Comparison of ENCODE assay signal across 22 cellular contexts in genomic region chr17:44917456-44917855, GRCh38. TPM values are rescaled to one million over a fixed set of nuclear protein-coding genes. Genes with fewer than 3 reads are reported as not detected.
DNase-seq lines count a peak whose midpoint lies in the region; ATAC-seq, FAIRE-seq and TF ChIP-seq lines count a peak whose summit lies in the region.
"Had no signal": no experiment of that assay in that cellular context is flagged by ENCODE, and none has a peak within 500 bp of the region (broad histone marks: within the 10 kb centered on the region; RNA-seq: fewer than 3 reads in every experiment).

No MANE protein-coding gene starts in this region.

- intact Hi-C loops in breast epithelium (cut with DNase I; ENCODE audit: low total_unique reads) (loop anchor here (5.0 to 10.0 kb wide), 2 partner anchors 105 to 187 kb away; no protein-coding TSS in a partner anchor), MCF 10A (cut with micrococcal nuclease) (loop anchor here (5.0 kb wide), 1 partner anchor 215 kb away; the partner anchor contains the start of gene PLCD3)

- BruUV-seq in MCF 10A (replicated peaks; lab: Mats Ljungman, UMichigan): no TSS peak

- TF ChIP-seq POLR2A in breast epithelium (IDR thresholded peaks at IDR 0.05): no peak

- H3K27me3 ChIP-seq in breast epithelium: no peaks in the 10 kb centered on the region
- H3K27me3 ChIP-seq: testis had no signal

- H3K27ac Mint-ChIP-seq in MCF 10A (ENCODE audit: low read depth, unreplicated experiment): no peak overlapping the region
- H3K27ac Mint-ChIP-seq in chondrocyte (ENCODE audit: unreplicated experiment): peak overlapping the region; percentile 86
- peak overlapping the region; percentile 63 for H3K27ac Mint-ChIP-seq in neural crest cell (ENCODE audit: unreplicated experiment)
- H3K27ac Mint-ChIP-seq: activated CD4-positive, alpha-beta T cell treated with anti-CD3 and anti-CD28 coated beads, Interleukin-2, amount 10 ng/mL, durations not matched to agents 24 days and 14 days; activated CD8-positive, alpha-beta memory T cell treated with anti-CD3 and anti-CD28 coated beads, Interleukin-2, amount 10 ng/mL, durations not matched to agents 7 days and 5 days; activated naive CD8-positive, alpha-beta T cell had no signal

- H3K9me3 ChIP-seq in breast epithelium: no peaks in the 10 kb centered on the region
- H3K9me3 ChIP-seq: BLaER1 treated with 17β-estradiol and CSF1 and Interleukin-3, amounts not matched to agents 10 nM and 100 nM; testis had no signal

- CTCF ChIA-PET in MCF 10A (lab: Yijun Ruan, JAX): interaction anchor here (0.5 to 7.7 kb wide), 12 partner anchors 10 to 280 kb away, joined by 3 to 211 read pairs (median 4); partner anchors contain the start of gene ACBD4

- H3K4me3 ChIP-seq in breast epithelium: no peak overlapping the region
- H3K4me3 ChIP-seq: BLaER1 treated with 17β-estradiol and CSF1 and Interleukin-3, amounts not matched to agents 10 nM and 100 nM; smooth muscle cell; testis had no signal

- TF ChIP-seq CTCF in breast epithelium (IDR thresholded peaks at IDR 0.05) (no peak), MCF 10A (IDR thresholded peaks at IDR 0.05; ENCODE audit: unreplicated experiment) (no peak), chondrocyte (IDR thresholded peaks at IDR 0.05) (no peak), neural crest cell (conservative IDR thresholded peaks at IDR 0.05) (no peak)

- H3K36me3 Mint-ChIP-seq in MCF 10A (ENCODE audit: insufficient read depth, unreplicated experiment): no peaks in the 10 kb centered on the region
- H3K36me3 Mint-ChIP-seq in chondrocyte (ENCODE audit: low read depth): no peaks in the 10 kb centered on the region
- H3K36me3 Mint-ChIP-seq in neural crest cell (ENCODE audit: low read depth): no peaks in the 10 kb centered on the region
- H3K36me3 Mint-ChIP-seq: activated CD8-positive, alpha-beta memory T cell treated with anti-CD3 and anti-CD28 coated beads, Interleukin-2, amount 10 ng/mL, durations not matched to agents 7 days and 5 days; activated naive CD8-positive, alpha-beta T cell; stimulated activated naive B cell treated with anti-CD40 and anti-IgM and Interleukin-4, amounts not matched to agents 10 μg/mL and 1 μg/mL and 100 μg/mL, for 72 hours had no signal

- H3K9me3 Mint-ChIP-seq in MCF 10A (ENCODE audit: unreplicated experiment) (no peaks in the 10 kb centered on the region), chondrocyte (ENCODE audit: low read depth) (no peaks in the 10 kb centered on the region), neural crest cell (no peaks in the 10 kb centered on the region)
- H3K9me3 Mint-ChIP-seq: activated CD4-positive, alpha-beta T cell treated with anti-CD3 and anti-CD28 coated beads, Interleukin-2, amount 10 ng/mL, durations not matched to agents 24 days and 14 days; stimulated activated naive B cell treated with anti-CD40 and anti-IgM and Interleukin-4, amounts not matched to agents 10 μg/mL and 1 μg/mL and 100 μg/mL, for 72 hours had no signal

- H3K4me3 Mint-ChIP-seq in MCF 10A (ENCODE audit: unreplicated experiment) (no peak overlapping the region), chondrocyte (ENCODE audit: unreplicated experiment) (no peak overlapping the region), neural crest cell (no peak overlapping the region)
- H3K4me3 Mint-ChIP-seq: activated CD4-positive, alpha-beta T cell treated with anti-CD3 and anti-CD28 coated beads, Interleukin-2, amount 10 ng/mL, durations not matched to agents 24 days and 14 days; activated CD8-positive, alpha-beta memory T cell treated with anti-CD3 and anti-CD28 coated beads, Interleukin-2, amount 10 ng/mL, durations not matched to agents 7 days and 5 days; activated naive CD8-positive, alpha-beta T cell; stimulated activated naive B cell treated with anti-CD40 and anti-IgM and Interleukin-4, amounts not matched to agents 10 μg/mL and 1 μg/mL and 100 μg/mL, for 72 hours had no signal

- H3K4me1 Mint-ChIP-seq in MCF 10A (ENCODE audit: insufficient read depth, unreplicated experiment) (peaks cover 25% of the 10 kb centered on the region), chondrocyte (ENCODE audit: low read depth) (peaks cover 33% of the 10 kb centered on the region), neural crest cell (peaks cover 40% of the 10 kb centered on the region)

- FAIRE-seq in urothelium cell line (lab: Jason Lieb, UNC): peak; percentile 35
- FAIRE-seq: GM12892 had no signal

- DNase-seq in breast epithelium (ENCODE audit: low spot score in 2 of 2) (peak in 1 of 2 donors; percentile 34), MCF 10A (ENCODE audit: unreplicated experiment) (no peak), chondrocyte (ENCODE audit: low spot score) (peak; percentile 56), neural crest cell (ENCODE audit: low read depth, low spot score) (no peak), urothelium cell line (ENCODE audit: low spot score) (no peak), NCI-H446 (lab: John Stamatoyannopoulos, UW) (no peak), amygdala (lab: John Stamatoyannopoulos, UW) (no peak)
- DNase-seq: activated CD4-positive, alpha-beta T cell treated with anti-CD3 and anti-CD28 coated beads, Interleukin-2, amount 10 ng/mL, durations not matched to agents 24 days and 14 days; activated CD8-positive, alpha-beta memory T cell treated with anti-CD3 and anti-CD28 coated beads, Interleukin-2, amount 10 ng/mL, durations not matched to agents 7 days and 5 days; glutamatergic neuron; NCI-H187 treated with DMSO at 0.1 percent for 48 hours; NCI-H748 treated with DMSO at 0.1 percent for 48 hours; SIG-M5; stimulated activated naive B cell treated with anti-CD40 and anti-IgM and Interleukin-4, amounts not matched to agents 10 μg/mL and 1 μg/mL and 100 μg/mL, for 72 hours; T-helper 2 cell; testis had no signal

- ATAC-seq in HG02623 (IDR thresholded peaks at IDR 0.05; ENCODE audit: unreplicated experiment): no peak
- ATAC-seq: activated CD8-positive, alpha-beta memory T cell treated with anti-CD3 and anti-CD28 coated beads, Interleukin-2, amount 10 ng/mL, durations not matched to agents 7 days and 5 days; stimulated activated naive B cell treated with anti-CD40 and anti-IgM and Interleukin-4, amounts not matched to agents 10 μg/mL and 1 μg/mL and 100 μg/mL, for 72 hours had no signal

- H3K27ac ChIP-seq in breast epithelium: peak overlapping the region; percentile 72 to 87
- H3K27ac ChIP-seq: BLaER1 treated with 17β-estradiol and CSF1 and Interleukin-3, amounts not matched to agents 10 nM and 100 nM; testis had no signal

- no peaks in the 10 kb centered on the region for H3K27me3 Mint-ChIP-seq in MCF 10A (ENCODE audit: insufficient read depth, unreplicated experiment)
- no peaks in the 10 kb centered on the region for H3K27me3 Mint-ChIP-seq in chondrocyte (ENCODE audit: low read depth)
- peaks cover 26% of the 10 kb centered on the region for H3K27me3 Mint-ChIP-seq in neural crest cell (ENCODE audit: low read depth)

- POLR2A ChIA-PET in MCF 10A (lab: Yijun Ruan, JAX): interaction anchor here (0.6 to 4.6 kb wide), 9 partner anchors 16 to 208 kb away, joined by 3 to 51 read pairs (median 4); partner anchors contain the start of genes EFTUD2 and NMT1

- no peaks in the 10 kb centered on the region for H3K36me3 ChIP-seq in breast epithelium
- H3K36me3 ChIP-seq: BLaER1 treated with 17β-estradiol and CSF1 and Interleukin-3, amounts not matched to agents 10 nM and 100 nM had no signal

- H3K4me1 ChIP-seq in breast epithelium: peaks cover 0 to 10% of the 10 kb centered on the region in 2 donors

RNA-seq across cellular contexts. Expression of gene GFAP, which starts 2.2 kb away (rescaled TPM):
- total RNA-seq in breast epithelium: 10 to 100 TPM in 2 of 3 donors, 1 to 10 TPM in 1; 4.2 to 37.0 (median 11.8) TPM
- total RNA-seq in MCF 10A (2022): not detected in 2 replicates
- 0.55 to 1.0 TPM in 2 of 3 replicates, not detected in the other for total RNA-seq in chondrocyte
- total RNA-seq in neural crest cell: not detected in 2 replicates
- total RNA-seq: A673; activated CD4-positive, alpha-beta T cell treated with anti-CD3 and anti-CD28 coated beads, Interleukin-2, amount 10 ng/mL, durations not matched to agents 24 days and 14 days; activated CD8-positive, alpha-beta memory T cell treated with anti-CD3 and anti-CD28 coated beads, Interleukin-2, amount 10 ng/mL, durations not matched to agents 7 days and 5 days had no signal

RNA-seq across cellular contexts. Expression of gene EFTUD2, which starts 18.2 kb away (rescaled TPM):
- total RNA-seq in breast epithelium: 10 to 100 TPM; 58.1 to 71.4 (median 60.0) TPM
- 119 and 125 TPM in 2 replicates for total RNA-seq in MCF 10A (2022)
- total RNA-seq in chondrocyte: 71.9 to 99.2 TPM (median 75.9 TPM) in 3 replicates
- total RNA-seq in neural crest cell: 192 and 196 TPM in 2 replicates

RNA-seq across cellular contexts. Expression of gene KIF18B, which starts 30.1 kb away (rescaled TPM):
- total RNA-seq in breast epithelium (under 1 TPM in 2 of 3 donors, not detected in 1; 0.15 to 0.64 TPM), MCF 10A (2022) (11.2 and 17.5 TPM in 2 replicates), chondrocyte (3.9 to 7.7 TPM (median 5.2 TPM) in 3 replicates), neural crest cell (87.3 and 93.1 TPM in 2 replicates)

RNA-seq across cellular contexts. Expression of gene C1QL1, which starts 50.6 kb away (rescaled TPM):
- total RNA-seq in breast epithelium (1 to 10 TPM in 1 of 3 donors, under 1 TPM in 1, not detected in 1; 0.98 to 7.2 TPM), MCF 10A (2022) (0.56 and 0.96 TPM in 2 replicates), chondrocyte (1.6 to 2.8 TPM (median 2.0 TPM) in 3 replicates), neural crest cell (7.1 and 7.7 TPM in 2 replicates)
- total RNA-seq: smooth muscle cell had no signal
